13 cellular contexts compared by ENCODE assay signal in genomic region chr7:116501425-116502167, GRCh38. TPM values are rescaled to one million over a fixed set of nuclear protein-coding genes. Genes with fewer than 3 reads are reported as not detected.
DNase-seq lines count a peak whose midpoint lies in the region; ATAC-seq, FAIRE-seq and TF ChIP-seq lines count a peak whose summit lies in the region.
"Had no signal": no experiment of that assay in that cellular context is flagged by ENCODE, and none has a peak within 500 bp of the region (broad histone marks: within the 10 kb centered on the region; RNA-seq: fewer than 3 reads in every experiment).

No MANE protein-coding gene starts in this region.

- no peaks in the 10 kb centered on the region for H3K79me2 ChIP-seq in HepG2 (ENCODE audit: insufficient read depth, low read length)

- POLR2A ChIA-PET in HepG2 (lab: Yijun Ruan, JAX), result no interaction called here

- TF ChIP-seq POLR2A in HepG2 (IDR thresholded peaks at IDR 0.05; ENCODE audit: insufficient read depth in 1 of 2, low read depth in 2 of 2, low read length in 2 of 2), result no peak

- no peak overlapping the region for H2AFZ ChIP-seq in HepG2 (ENCODE audit: low read length)

- no peaks in the 10 kb centered on the region for H4K20me1 ChIP-seq in HepG2 (ENCODE audit: insufficient read depth, low read length)

- no peak for TF ChIP-seq EP300 in HepG2 (IDR thresholded peaks at IDR 0.05; ENCODE audit: low read depth in 2 of 2, low read length in 2 of 2)
- no peak for TF ChIP-seq EP300 in HepG2 (CRISPR knock-in tag; IDR thresholded peaks at IDR 0.05; ENCODE audit: borderline replicate concordance)

- ATAC-seq in HepG2, result no peak
- ATAC-seq in GM18873 (IDR thresholded peaks at IDR 0.05; ENCODE audit: low FRiP score, unreplicated experiment), result no peak
- no peak for ATAC-seq in HG02852 (IDR thresholded peaks at IDR 0.05; ENCODE audit: unreplicated experiment)

- H3K4me3 ChIP-seq in liver (ENCODE audit: low read depth in 1 of 3, low read length in 3 of 3) (peak overlapping the region in 1 of 3 donors; percentile 11), HepG2 (replicated peaks in 1 of 3; ENCODE audit: insufficient read depth in 1 of 3, low read depth in 2 of 3, low read length in 3 of 3) (no peak overlapping the region), epithelial cell of esophagus (ENCODE audit: low read length) (peak overlapping the region; percentile 87)

- TF ChIP-seq CTCF in liver (IDR thresholded peaks at IDR 0.05; ENCODE audit: low read depth, low read length, missing input control) (no peak), HepG2 (CRISPR knock-in tag; IDR thresholded peaks at IDR 0.05) (no peak), epithelial cell of esophagus (IDR thresholded peaks at IDR 0.05; ENCODE audit: insufficient read depth, low read depth, low read length, missing control alignments) (no peak)

- H3K9me3 ChIP-seq in liver (ENCODE audit: control insufficient read depth in 4 of 4, low read length in 3 of 4) (no peaks in the 10 kb centered on the region), HepG2 (ENCODE audit: low read length) (no peaks in the 10 kb centered on the region)

- CTCF ChIA-PET in HepG2 (lab: Yijun Ruan, JAX; ENCODE audit: low intra/inter-chr PET ratio, low total read pairs), result no interaction called here

- no peaks in the 10 kb centered on the region for H3K27me3 ChIP-seq in liver (ENCODE audit: control insufficient read depth in 4 of 4, insufficient read depth in 4 of 4, low read length in 3 of 4)
- peaks cover 2 to 23% of the 10 kb centered on the region in 2 experiments; a peak in 4 of 5 replicates for H3K27me3 ChIP-seq in HepG2 (ENCODE audit: control insufficient read depth in 1 of 2, insufficient read depth in 2 of 2, low read length in 2 of 2)

- WGBS in liver, result 49% methylated on average over 5 of the region's 5 CpGs
- 15% methylated on average over 5 of the region's 5 CpGs for WGBS in HepG2 (ENCODE audit: low lambda C conversion rate)

- H3K4me1 ChIP-seq in liver (ENCODE audit: control insufficient read depth in 4 of 4, insufficient read depth in 4 of 4, low read length in 3 of 4), result peaks cover 0 to 30% (median 13%) of the 10 kb centered on the region in 4 donors
- H3K4me1 ChIP-seq in HepG2 (ENCODE audit: insufficient read depth, low read length), result peaks cover 10% of the 10 kb centered on the region; the same call in 1 of the 2 replicates

- no peak for DNase-seq in HepG2 (ENCODE audit: low spot score)
- peak; percentile 45 for DNase-seq in epithelial cell of esophagus (ENCODE audit: low read depth)
- peak; percentile 51 for DNase-seq in myocyte (ENCODE audit: low read depth)
- DNase-seq in inferior parietal cortex (ENCODE audit: extremely low spot score), result no peak
- DNase-seq in globus pallidus (ENCODE audit: low spot score), result no peak
- DNase-seq: NCI-H1436, T-helper 17 cell had no signal

- H3K27ac ChIP-seq in liver (ENCODE audit: low read depth in 1 of 2, low read length in 2 of 2), result peak overlapping the region; percentile 91 to 92
- no peak overlapping the region for H3K27ac ChIP-seq in HepG2 (ENCODE audit: extremely low read length, insufficient read depth, low read length)

- BruUV-seq in HepG2 (replicated peaks; lab: Mats Ljungman, UMichigan), result no TSS peak

- no peak for TF ChIP-seq RAD21 in liver (IDR thresholded peaks at IDR 0.05)
- TF ChIP-seq RAD21 in HepG2 (CRISPR knock-in tag; IDR thresholded peaks at IDR 0.05), result no peak

- in situ Hi-C loops in HepG2 (cut with HindIII; ENCODE audit: extremely low pct_ligation_motif_present, low pct_unique_long_range_greater_than_20kb), result no loop called here

- FAIRE-seq in HepG2 (lab: Jason Lieb, UNC), result no peak
- FAIRE-seq: A204.1, frontal cortex, GM18507 had no signal

- no peak overlapping the region for H3K4me2 ChIP-seq in HepG2 (ENCODE audit: low read depth, low read length)

- H3K36me3 ChIP-seq in liver (ENCODE audit: control insufficient read depth in 4 of 4, insufficient read depth in 3 of 4, low read depth in 1 of 4, low read length in 3 of 4) (peaks cover 0 to 2% (median 0%) of the 10 kb centered on the region in 4 donors), HepG2 (replicated peaks in 1 of 2; ENCODE audit: control insufficient read depth in 1 of 2, insufficient read depth in 2 of 2, low read length in 2 of 2) (no peaks in the 10 kb centered on the region)

- H3K9ac ChIP-seq in liver (ENCODE audit: low read depth in 1 of 2, low read length in 2 of 2) (peak overlapping the region in 1 of 2 donors; percentile 24), HepG2 (ENCODE audit: insufficient read depth, low read depth, low read length) (no peak overlapping the region)

- intact Hi-C loops in HepG2 (cut with micrococcal nuclease; ENCODE audit: unreplicated experiment), result no loop called here

TF ChIP-seq in liver, 16 proteins besides CTCF, POLR2A, EP300 and RAD21 (continues in another document):
- no peak for TF ChIP-seq FOXA1 (IDR thresholded peaks at IDR 0.05)
- no peak for TF ChIP-seq ATF3 (IDR thresholded peaks at IDR 0.05)
- no peak for TF ChIP-seq HNF4G (IDR thresholded peaks at IDR 0.05)

TF ChIP-seq in HepG2, 621 proteins besides CTCF, POLR2A, EP300 and RAD21:
- peak in 1 of 2 experiments; percentile 8; a peak in 1 of 4 replicates for TF ChIP-seq MAFK (conservative IDR thresholded peaks at IDR 0.05 in 1 of 2, IDR thresholded peaks at IDR 0.05 in 1 of 2; ENCODE audit: low read length in 2 of 2)
- no peak for TF ChIP-seq SATB2 (CRISPR knock-in tag; IDR thresholded peaks at IDR 0.05)
- no peak for TF ChIP-seq ZNF598 (CRISPR knock-in tag; IDR thresholded peaks at IDR 0.05; ENCODE audit: borderline replicate concordance)
TF ChIP-seq in HepG2: peak in this region for 1.

RNA-seq across cellular contexts. Expression of gene CAV2, which starts 2.1 kb away (rescaled TPM):
- total RNA-seq in liver (10 to 100 TPM in 1 of 2 donors, 1 to 10 TPM in 1; 6.8 to 16.2 TPM), HepG2 (2016; rRNA removed; fragmentation: Illumina TruSeq; extraction: Trizol) (0.09 and 0.24 TPM in 2 replicates), myocyte (89.0 and 131 TPM in 2 replicates)
- polyA plus RNA-seq in liver (10 to 100 TPM; 23.6 to 29.7 TPM), HepG2 (2011; rRNA removed) (0.18 and 0.42 TPM in 2 replicates)
- not detected in 2 replicates for total RNA-seq in HepG2 (2016; cell fraction: cytosol; rRNA removed; fragmentation: Illumina TruSeq; extraction: Trizol; ENCODE audit: low read depth)
- total RNA-seq in HepG2 (2016; cell fraction: insoluble cytoplasmic fraction; rRNA removed; fragmentation: Illumina TruSeq; extraction: Trizol), result 0.17 and 0.24 TPM in 2 replicates
- total RNA-seq in HepG2 (2016; cell fraction: membrane; rRNA removed; fragmentation: Illumina TruSeq; extraction: Trizol), result 0.21 and 0.25 TPM in 2 replicates
- total RNA-seq in HepG2 (2016; cell fraction: nucleus; rRNA removed; fragmentation: Illumina TruSeq; extraction: Trizol), result not detected in 2 replicates
- polyA plus RNA-seq in HepG2 (2011; cell fraction: cytosol; rRNA removed), result 0.13 and 0.26 TPM in 2 replicates
- 0.05 TPM in 1 of 2 replicates, not detected in the other for polyA plus RNA-seq in HepG2 (2011; cell fraction: nucleus; rRNA removed)
- 0.20 TPM in 1 of 2 replicates, not detected in the other for polyA plus RNA-seq in HepG2 (2012)
- 0.09 and 0.12 TPM in 2 replicates for polyA plus RNA-seq in HepG2 (2016; cell fraction: cytosol; fragmentation: Illumina TruSeq; extraction: Trizol; ENCODE audit: low read depth)
- not detected in 2 replicates for polyA plus RNA-seq in HepG2 (2016; cell fraction: insoluble cytoplasmic fraction; fragmentation: Illumina TruSeq; extraction: Trizol; ENCODE audit: low read depth)
- 0.28 and 0.46 TPM in 2 replicates for polyA plus RNA-seq in HepG2 (2016; cell fraction: membrane; fragmentation: Illumina TruSeq; extraction: Trizol; ENCODE audit: low read depth)
- not detected in 2 replicates for polyA plus RNA-seq in HepG2 (2016; cell fraction: nucleus; fragmentation: Illumina TruSeq; extraction: Trizol; ENCODE audit: insufficient read depth, low read depth)
- polyA minus RNA-seq in HepG2 (2011; rRNA and poly(A)+ RNA removed; ENCODE audit: low replicate concordance), result 0.04 and 22.5 TPM in 2 replicates
- 0.18 TPM in 1 of 2 replicates, not detected in the other for polyA minus RNA-seq in HepG2 (2011; cell fraction: cytosol; rRNA and poly(A)+ RNA removed)
- polyA minus RNA-seq in HepG2 (2011; cell fraction: nucleus; rRNA and poly(A)+ RNA removed), result not detected in 2 replicates
- 206 TPM for polyA plus RNA-seq in myocyte (2012)

RNA-seq across cellular contexts. Expression of gene CAV1, which starts 23.2 kb away (rescaled TPM):
- total RNA-seq in liver (10 to 100 TPM; 11.8 to 13.4 TPM), HepG2 (2016; rRNA removed; fragmentation: Illumina TruSeq; extraction: Trizol) (not detected in 2 replicates), myocyte (213 and 259 TPM in 2 replicates)
- polyA plus RNA-seq in liver (10 to 100 TPM in 1 of 2 donors, 1 to 10 TPM in 1; 9.9 to 11.4 TPM), HepG2 (2011; rRNA removed) (0.08 and 0.40 TPM in 2 replicates)
- total RNA-seq in HepG2 (2016; cell fraction: cytosol; rRNA removed; fragmentation: Illumina TruSeq; extraction: Trizol; ENCODE audit: low read depth), result not detected in 2 replicates
- total RNA-seq in HepG2 (2016; cell fraction: insoluble cytoplasmic fraction; rRNA removed; fragmentation: Illumina TruSeq; extraction: Trizol), result not detected in 2 replicates
- total RNA-seq in HepG2 (2016; cell fraction: membrane; rRNA removed; fragmentation: Illumina TruSeq; extraction: Trizol), result not detected in 2 replicates
- not detected in 2 replicates for total RNA-seq in HepG2 (2016; cell fraction: nucleus; rRNA removed; fragmentation: Illumina TruSeq; extraction: Trizol)
- 0.10 and 0.36 TPM in 2 replicates for polyA plus RNA-seq in HepG2 (2011; cell fraction: cytosol; rRNA removed)
- polyA plus RNA-seq in HepG2 (2011; cell fraction: nucleus; rRNA removed), result 0.10 TPM in 1 of 2 replicates, not detected in the other
- 0.13 TPM in 1 of 2 replicates, not detected in the other for polyA plus RNA-seq in HepG2 (2012)
- polyA plus RNA-seq in HepG2 (2016; cell fraction: cytosol; fragmentation: Illumina TruSeq; extraction: Trizol; ENCODE audit: low read depth), result not detected in 2 replicates
- not detected in 2 replicates for polyA plus RNA-seq in HepG2 (2016; cell fraction: insoluble cytoplasmic fraction; fragmentation: Illumina TruSeq; extraction: Trizol; ENCODE audit: low read depth)
- not detected in 2 replicates for polyA plus RNA-seq in HepG2 (2016; cell fraction: membrane; fragmentation: Illumina TruSeq; extraction: Trizol; ENCODE audit: low read depth)
- not detected in 2 replicates for polyA plus RNA-seq in HepG2 (2016; cell fraction: nucleus; fragmentation: Illumina TruSeq; extraction: Trizol; ENCODE audit: insufficient read depth, low read depth)
- polyA minus RNA-seq in HepG2 (2011; rRNA and poly(A)+ RNA removed; ENCODE audit: low replicate concordance), result 31.2 TPM in 1 of 2 replicates, not detected in the other
- not detected in 2 replicates for polyA minus RNA-seq in HepG2 (2011; cell fraction: cytosol; rRNA and poly(A)+ RNA removed)
- not detected in 2 replicates for polyA minus RNA-seq in HepG2 (2011; cell fraction: nucleus; rRNA and poly(A)+ RNA removed)
- 443 TPM for polyA plus RNA-seq in myocyte (2012)

Comparison
In these comparisons a context has a peak if more than half of its experiments do, and no peak if none do; other contexts are left out.
1. DNase-seq: peak in epithelial cell of esophagus (single experiment) and myocyte (single experiment); none in HepG2 (single experiment), inferior parietal cortex (single experiment) and globus pallidus (single experiment).
2. RNA of gene CAV1, which starts 23.2 kb away (total RNA-seq): 213 to 259 TPM in myocyte; 11.8 to 13.4 TPM in liver and not detected in HepG2; every median in the first group is over 10 times any median in the second.